9 cellular contexts compared by ENCODE assay signal in the genomic region with DNA sequence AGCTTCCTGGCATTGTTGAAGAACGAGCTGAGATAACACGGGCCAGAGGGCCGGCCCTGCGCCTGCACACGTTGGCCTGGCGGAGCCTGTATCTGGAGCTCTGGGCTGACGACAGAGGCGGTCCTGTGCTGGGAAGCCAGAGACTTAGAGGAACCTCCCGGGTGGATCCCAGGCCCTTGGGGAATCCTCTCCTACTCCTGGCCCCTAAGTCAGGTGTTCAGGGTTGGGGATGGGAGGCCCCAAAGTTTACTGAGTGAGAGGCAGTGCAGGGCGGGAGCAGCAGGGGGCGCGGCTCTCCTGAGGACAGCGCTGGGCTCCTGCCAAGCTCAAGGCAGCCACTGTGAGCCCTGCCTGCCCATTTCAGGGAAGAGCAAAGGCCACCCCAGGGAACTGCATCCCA. TPM values are rescaled to one million over a fixed set of nuclear protein-coding genes. Genes with fewer than 3 reads are reported as not detected.
DNase-seq lines count a peak whose midpoint lies in the region; ATAC-seq, FAIRE-seq and TF ChIP-seq lines count a peak whose summit lies in the region.
"Had no signal": no experiment of that assay in that cellular context is flagged by ENCODE, and none has a peak within 500 bp of the region (broad histone marks: within the 10 kb centered on the region; RNA-seq: fewer than 3 reads in every experiment).

No MANE protein-coding gene starts in this region.

- CTCF ChIA-PET in CD4-positive, alpha-beta T cell (lab: Charles Lee): no interaction called here
- CTCF ChIA-PET in HepG2 (lab: Yijun Ruan, JAX; ENCODE audit: low intra/inter-chr PET ratio, low total read pairs): interaction anchor here (1.1 to 1.8 kb wide), 2 partner anchors 136 to 140 kb away, joined by 3 to 20 read pairs; no protein-coding TSS in a partner anchor

- H3K4me3 ChIP-seq in body of pancreas (no peak overlapping the region), HepG2 (replicated peaks in 1 of 3; ENCODE audit: insufficient read depth in 1 of 3, low read depth in 2 of 3, low read length in 3 of 3) (no peak overlapping the region), MG63 (no peak overlapping the region)

- in situ Hi-C loops in HepG2 (cut with HindIII; ENCODE audit: extremely low pct_ligation_motif_present, low pct_unique_long_range_greater_than_20kb): loop anchor here (5.0 kb wide), 1 partner anchor 135 kb away; no protein-coding TSS in a partner anchor

- no peaks in the 10 kb centered on the region for H4K20me1 ChIP-seq in HepG2 (ENCODE audit: insufficient read depth, low read length)

- FAIRE-seq in HepG2 (lab: Jason Lieb, UNC): no peak
- FAIRE-seq in urothelium cell line (lab: Jason Lieb, UNC): no peak
- FAIRE-seq: islet of Langerhans had no signal

- no peak overlapping the region for H3K27ac ChIP-seq in CD4-positive, alpha-beta T cell (ENCODE audit: low read depth, low read length)
- no peak overlapping the region for H3K27ac ChIP-seq in body of pancreas
- no peak overlapping the region for H3K27ac ChIP-seq in HepG2 (ENCODE audit: extremely low read length, insufficient read depth, low read length)

- no peaks in the 10 kb centered on the region for H3K79me2 ChIP-seq in HepG2 (ENCODE audit: insufficient read depth, low read length)

- TF ChIP-seq POLR2A in body of pancreas (IDR thresholded peaks at IDR 0.05) (no peak), HepG2 (IDR thresholded peaks at IDR 0.05; ENCODE audit: insufficient read depth in 1 of 2, low read depth in 2 of 2, low read length in 2 of 2) (no peak)

- no peaks in the 10 kb centered on the region for H3K36me3 ChIP-seq in body of pancreas (replicated peaks in 1 of 2; ENCODE audit: insufficient read depth in 1 of 2, low read depth in 2 of 2)
- no peaks in the 10 kb centered on the region for H3K36me3 ChIP-seq in HepG2 (replicated peaks in 1 of 2; ENCODE audit: control insufficient read depth in 1 of 2, insufficient read depth in 2 of 2, low read length in 2 of 2)
- H3K36me3 ChIP-seq in MG63: no peaks in the 10 kb centered on the region

- DNase-seq in CD4-positive, alpha-beta T cell: no peak
- DNase-seq in NOMO-1 treated with DMSO at 0.1 percent for 48 hours (lab: John Stamatoyannopoulos, UW; ENCODE audit: unreplicated experiment) (peak; percentile 45), body of pancreas (peak; percentile 68 to 87 (median 74)), HepG2 (ENCODE audit: low spot score) (peak; percentile 52), urothelium cell line (ENCODE audit: low spot score) (peak; percentile 56), MG63 (no peak)
- no peak for DNase-seq in naive thymus-derived CD8-positive, alpha-beta T cell

- H3K4me1 Mint-ChIP-seq in CD4-positive, alpha-beta T cell (ENCODE audit: low read depth): no peaks in the 10 kb centered on the region
- peaks cover 0 to 6% (median 1%) of the 10 kb centered on the region in 4 donors for H3K4me1 Mint-ChIP-seq in naive thymus-derived CD8-positive, alpha-beta T cell

- no peaks in the 10 kb centered on the region for H3K36me3 Mint-ChIP-seq in CD4-positive, alpha-beta T cell (ENCODE audit: low read depth)
- H3K36me3 Mint-ChIP-seq in naive thymus-derived CD8-positive, alpha-beta T cell: no peaks in the 10 kb centered on the region

- no peak overlapping the region for H3K4me2 ChIP-seq in HepG2 (ENCODE audit: low read depth, low read length)

- H3K4me3 Mint-ChIP-seq in CD4-positive, alpha-beta T cell: no peak overlapping the region
- H3K4me3 Mint-ChIP-seq in naive thymus-derived CD8-positive, alpha-beta T cell: no peak overlapping the region

- POLR2A ChIA-PET in CD4-positive, alpha-beta T cell (lab: Charles Lee): no interaction called here
- POLR2A ChIA-PET in HepG2 (lab: Yijun Ruan, JAX): interaction anchor here (1.5 kb wide), 1 partner anchor 161 kb away, joined by 3 read pairs; no protein-coding TSS in a partner anchor
- POLR2A ChIA-PET in naive thymus-derived CD8-positive, alpha-beta T cell (lab: Charles Lee): no interaction called here

- peaks cover 19% of the 10 kb centered on the region for H3K27me3 ChIP-seq in CD4-positive, alpha-beta T cell (ENCODE audit: control insufficient read depth, insufficient read depth, low read length)
- no peaks in the 10 kb centered on the region for H3K27me3 ChIP-seq in body of pancreas
- peaks cover 11 to 57% of the 10 kb centered on the region in 2 experiments for H3K27me3 ChIP-seq in HepG2 (ENCODE audit: control insufficient read depth in 1 of 2, insufficient read depth in 2 of 2, low read length in 2 of 2)
- H3K27me3 ChIP-seq in MG63: no peaks in the 10 kb centered on the region

- BruUV-seq in HepG2 (replicated peaks; lab: Mats Ljungman, UMichigan): no TSS peak

- 3 to 13% methylated on average over 7 to 13 of the region's 13 CpGs for WGBS in body of pancreas, 2 donors
- WGBS in HepG2 (ENCODE audit: low lambda C conversion rate): 10% methylated on average over 2 of the region's 13 CpGs

- no peak for TF ChIP-seq CTCF in CD4-positive, alpha-beta T cell (IDR thresholded peaks at IDR 0.05)
- TF ChIP-seq CTCF in body of pancreas (IDR thresholded peaks at IDR 0.05): peak; percentile 46 to 64 (median 60)
- peak; percentile 92 for TF ChIP-seq CTCF in HepG2 (CRISPR knock-in tag; IDR thresholded peaks at IDR 0.05)

- no peak overlapping the region for H3K9ac ChIP-seq in HepG2 (ENCODE audit: insufficient read depth, low read depth, low read length)

- no peaks in the 10 kb centered on the region for H3K9me3 ChIP-seq in CD4-positive, alpha-beta T cell (ENCODE audit: control insufficient read depth, low read length)
- H3K9me3 ChIP-seq in body of pancreas: no peaks in the 10 kb centered on the region
- no peaks in the 10 kb centered on the region for H3K9me3 ChIP-seq in HepG2 (ENCODE audit: low read length)
- no peaks in the 10 kb centered on the region for H3K9me3 ChIP-seq in MG63

- no peaks in the 10 kb centered on the region for H3K9me3 Mint-ChIP-seq in CD4-positive, alpha-beta T cell
- no peaks in the 10 kb centered on the region for H3K9me3 Mint-ChIP-seq in naive thymus-derived CD8-positive, alpha-beta T cell

- H3K27ac Mint-ChIP-seq in CD4-positive, alpha-beta T cell: no peak overlapping the region
- no peak overlapping the region for H3K27ac Mint-ChIP-seq in naive thymus-derived CD8-positive, alpha-beta T cell

- intact Hi-C loops in CD4-positive, alpha-beta T cell (cut with DNase I, micrococcal nuclease): no loop called here
- intact Hi-C loops in body of pancreas (cut with DNase I): no loop called here
- intact Hi-C loops in HepG2 (cut with micrococcal nuclease; ENCODE audit: unreplicated experiment): loop anchor here (1.0 kb wide), 2 partner anchors 76 to 136 kb away; no protein-coding TSS in a partner anchor

- peaks cover 15% of the 10 kb centered on the region for H3K4me1 ChIP-seq in body of pancreas
- H3K4me1 ChIP-seq in HepG2 (ENCODE audit: insufficient read depth, low read length): peaks cover 28% of the 10 kb centered on the region

- no peak overlapping the region for H2AFZ ChIP-seq in HepG2 (ENCODE audit: low read length)

- peak; percentile 91 for TF ChIP-seq RAD21 in HepG2 (CRISPR knock-in tag; IDR thresholded peaks at IDR 0.05)

- peak; percentile 41 for ATAC-seq in CD4-positive, alpha-beta T cell (ENCODE audit: poor library complexity)
- ATAC-seq in GM21367 (IDR thresholded peaks at IDR 0.05; ENCODE audit: unreplicated experiment) (peak; percentile 81), body of pancreas (peak; percentile 75), HepG2 (peak; percentile 83)
- ATAC-seq in naive thymus-derived CD8-positive, alpha-beta T cell: no peak

- H3K27me3 Mint-ChIP-seq in CD4-positive, alpha-beta T cell: peaks cover 26% of the 10 kb centered on the region
- peaks cover 12 to 39% (median 31%) of the 10 kb centered on the region in 5 donors for H3K27me3 Mint-ChIP-seq in naive thymus-derived CD8-positive, alpha-beta T cell

- TF ChIP-seq EP300 in HepG2 (IDR thresholded peaks at IDR 0.05; ENCODE audit: low read depth in 2 of 2, low read length in 2 of 2) (no peak), HepG2 (CRISPR knock-in tag; IDR thresholded peaks at IDR 0.05; ENCODE audit: borderline replicate concordance) (no peak)

TF ChIP-seq in HepG2, 621 proteins besides CTCF, POLR2A, EP300 and RAD21 (continues in another document):
- no peak for TF ChIP-seq FOXA1 (IDR thresholded peaks at IDR 0.05)
- 0 out of 2 replicates have a peak, but pooled peaks have one; percentile 12 for TF ChIP-seq FOXA1 (CRISPR knock-in tag; IDR thresholded peaks at IDR 0.05)
- TF ChIP-seq, protein P1, sequence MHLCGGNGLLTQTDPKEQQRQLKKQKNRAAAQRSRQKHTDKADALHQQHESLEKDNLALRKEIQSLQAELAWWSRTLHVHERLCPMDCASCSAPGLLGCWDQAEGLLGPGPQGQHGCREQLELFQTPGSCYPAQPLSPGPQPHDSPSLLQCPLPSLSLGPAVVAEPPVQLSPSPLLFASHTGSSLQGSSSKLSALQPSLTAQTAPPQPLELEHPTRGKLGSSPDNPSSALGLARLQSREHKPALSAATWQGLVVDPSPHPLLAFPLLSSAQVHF (CRISPR knock-in tag; IDR thresholded peaks at IDR 0.05): no peak

RNA-seq across cellular contexts. Expression of a gene that starts 2.5 kb away (rescaled TPM):
- total RNA-seq in CD4-positive, alpha-beta T cell: not detected
- total RNA-seq in body of pancreas: 10 to 100 TPM in 1 of 2 donors, 1 to 10 TPM in 1; 4.2 to 17.5 TPM
- total RNA-seq in HepG2 (2016; rRNA removed; fragmentation: Illumina TruSeq; extraction: Trizol): not detected in 2 replicates
- not detected in 2 replicates for total RNA-seq in HepG2 (2016; cell fraction: cytosol; rRNA removed; fragmentation: Illumina TruSeq; extraction: Trizol; ENCODE audit: low read depth)
- 0.04 TPM in 1 of 2 replicates, not detected in the other for total RNA-seq in HepG2 (2016; cell fraction: insoluble cytoplasmic fraction; rRNA removed; fragmentation: Illumina TruSeq; extraction: Trizol)
- not detected in 2 replicates for total RNA-seq in HepG2 (2016; cell fraction: membrane; rRNA removed; fragmentation: Illumina TruSeq; extraction: Trizol)
- not detected in 2 replicates for total RNA-seq in HepG2 (2016; cell fraction: nucleus; rRNA removed; fragmentation: Illumina TruSeq; extraction: Trizol)
- 0.16 and 0.17 TPM in 2 replicates for polyA plus RNA-seq in HepG2 (2011; rRNA removed)
- 0.12 and 0.31 TPM in 2 replicates for polyA plus RNA-seq in HepG2 (2011; cell fraction: cytosol; rRNA removed)
- 0.12 and 0.19 TPM in 2 replicates for polyA plus RNA-seq in HepG2 (2011; cell fraction: nucleus; rRNA removed)
- polyA plus RNA-seq in HepG2 (2012): not detected in 2 replicates
- polyA plus RNA-seq in HepG2 (2016; cell fraction: cytosol; fragmentation: Illumina TruSeq; extraction: Trizol; ENCODE audit: low read depth): 0.07 TPM in 1 of 2 replicates, not detected in the other
- not detected in 2 replicates for polyA plus RNA-seq in HepG2 (2016; cell fraction: insoluble cytoplasmic fraction; fragmentation: Illumina TruSeq; extraction: Trizol; ENCODE audit: low read depth)
- not detected in 2 replicates for polyA plus RNA-seq in HepG2 (2016; cell fraction: membrane; fragmentation: Illumina TruSeq; extraction: Trizol; ENCODE audit: low read depth)
- not detected in 2 replicates for polyA plus RNA-seq in HepG2 (2016; cell fraction: nucleus; fragmentation: Illumina TruSeq; extraction: Trizol; ENCODE audit: insufficient read depth, low read depth)
- polyA minus RNA-seq in HepG2 (2011; rRNA and poly(A)+ RNA removed; ENCODE audit: low replicate concordance): 0.18 and 0.47 TPM in 2 replicates
- polyA minus RNA-seq in HepG2 (2011; cell fraction: cytosol; rRNA and poly(A)+ RNA removed): not detected in 2 replicates
- polyA minus RNA-seq in HepG2 (2011; cell fraction: nucleus; rRNA and poly(A)+ RNA removed): not detected in 2 replicates
- 0.15 and 1.3 TPM in 2 replicates for total RNA-seq in MG63 (2014; rRNA removed; shearing (Covaris generic); ENCODE audit: low replicate concordance)
- not detected for total RNA-seq in naive thymus-derived CD8-positive, alpha-beta T cell
- polyA plus RNA-seq in naive thymus-derived CD8-positive, alpha-beta T cell: not detected

Comparison
In these comparisons a context has a peak if more than half of its experiments do, and no peak if none do; other contexts are left out.
1. ATAC-seq: peak in CD4-positive, alpha-beta T cell (single experiment), GM21367 (single experiment), body of pancreas (single experiment) and HepG2 (single experiment); none in naive thymus-derived CD8-positive, alpha-beta T cell (0 of 2).
2. DNase-seq: peak in NOMO-1 treated with DMSO at 0.1 percent for 48 hours (single experiment), body of pancreas (4 of 4), HepG2 (single experiment) and urothelium cell line (single experiment); none in CD4-positive, alpha-beta T cell (0 of 10), MG63 (single experiment) and naive thymus-derived CD8-positive, alpha-beta T cell (0 of 10).